In genomic region chr15:41970456-41970855, GRCh38 we compare ENCODE assay signal across 8 cellular contexts. TPM values are rescaled to one million over a fixed set of nuclear protein-coding genes. Genes with fewer than 3 reads are reported as not detected.
DNase-seq lines count a peak whose midpoint lies in the region; ATAC-seq, FAIRE-seq and TF ChIP-seq lines count a peak whose summit lies in the region.

No MANE protein-coding gene starts in this region.

- BruUV-seq in GM12878 (replicated peaks; lab: Mats Ljungman, UMichigan), result TSS peak; percentile 54

- TF ChIP-seq CTCF in heart left ventricle (IDR thresholded peaks at IDR 0.05) (no peak), GM12878 (IDR thresholded peaks at IDR 0.05 in 2 of 3, conservative IDR thresholded peaks at IDR 0.05 in 1 of 3; ENCODE audit: control insufficient read depth in 2 of 3, extremely low read depth in 1 of 3, insufficient read depth in 1 of 3, low read depth in 3 of 3, low read length in 3 of 3) (no peak)

- intact Hi-C loops in heart left ventricle (cut with DNase I), result loop anchor here in 8 of 10 donors (5.0 to 10.0 kb wide), 8 partner anchors 38 to 198 kb away; partner anchors contain the start of genes JMJD7 (in 3 of the 8) and MAPKBP1 (in 3 of the 8)
- intact Hi-C loops in left ventricle myocardium superior (cut with micrococcal nuclease), result no loop called here
- intact Hi-C loops in GM12878 (cut with micrococcal nuclease; ENCODE audit: unreplicated experiment), result loop anchor here (2.0 to 5.0 kb wide), 4 partner anchors 36 to 638 kb away; partner anchors contain the start of genes JMJD7, MAPKBP1, NUSAP1 and OIP5

- H3K9me3 ChIP-seq in heart left ventricle (no peaks in the 10 kb centered on the region), GM12878 (replicated peaks; ENCODE audit: control insufficient read depth, insufficient read depth, low read length) (no peaks in the 10 kb centered on the region), mesodermal cell (ENCODE audit: control insufficient read depth, low read length) (no peaks in the 10 kb centered on the region)

- no peak for ATAC-seq in heart left ventricle
- no peak for ATAC-seq in left ventricle myocardium superior
- no peak for ATAC-seq in GM12878
- ATAC-seq in HG02852 (IDR thresholded peaks at IDR 0.05; ENCODE audit: unreplicated experiment), result no peak

- no peaks in the 10 kb centered on the region for H4K20me1 ChIP-seq in GM12878 (ENCODE audit: control insufficient read depth, insufficient read depth)

- POLR2A ChIA-PET in GM12878 (lab: Charles Lee), result interaction anchor here (0.6 to 7.2 kb wide), 9 partner anchors 15 to 310 kb away, joined by 3 to 67 read pairs (median 4); partner anchors contain the start of gene MGA

- no peak for FAIRE-seq in GM12878 (lab: Jason Lieb, UNC)

- peak overlapping the region; percentile 98 for H3K9ac ChIP-seq in GM12878 (ENCODE audit: control insufficient read depth, insufficient read depth, low read length)

- peak overlapping the region; percentile 91 for H3K4me2 ChIP-seq in GM12878 (ENCODE audit: control insufficient read depth, insufficient read depth)

- peaks cover 21 to 65% (median 56%) of the 10 kb centered on the region in 12 donors for H3K4me1 ChIP-seq in heart left ventricle
- peaks cover 40% of the 10 kb centered on the region for H3K4me1 ChIP-seq in GM12878 (ENCODE audit: control insufficient read depth, insufficient read depth, low read length)
- peaks cover 44% of the 10 kb centered on the region for H3K4me1 ChIP-seq in mesodermal cell (ENCODE audit: control insufficient read depth, insufficient read depth, low read length, poor library complexity, severe bottlenecking)

- in situ Hi-C loops in GM12878 (cut with MboI), result no loop called here
- in situ Hi-C loops in ACHN (cut with HindIII; ENCODE audit: low pct_ligation_motif_present, low pct_unique_long_range_greater_than_20kb, low sequenced_read_pairs), result no loop called here

- DNase-seq in heart left ventricle, result no peak
- no peak for DNase-seq in left ventricle myocardium superior
- DNase-seq in GM12878 (ENCODE audit: low read depth, low spot score), result no peak
- peak; percentile 12 for DNase-seq in ureter (ENCODE audit: low spot score)
- DNase-seq in hippocampal formation (lab: John Stamatoyannopoulos, UW), result no peak
- DNase-seq in ACHN, result no peak

- peaks cover 70% of the 10 kb centered on the region for H3K79me2 ChIP-seq in GM12878 (ENCODE audit: control insufficient read depth, insufficient read depth, low read length)

- CTCF ChIA-PET in GM12878 (lab: Yijun Ruan, JAX), result interaction anchor here (0.8 to 3.9 kb wide), 9 partner anchors 9 to 196 kb away, joined by 3 to 27 read pairs (median 4); partner anchors contain the start of gene MAPKBP1

- no peak for TF ChIP-seq RAD21 in GM12878 (IDR thresholded peaks at IDR 0.05; ENCODE audit: insufficient read depth, low read depth, low read length)

- TF ChIP-seq POLR2A in heart left ventricle (IDR thresholded peaks at IDR 0.05) (no peak), GM12878 (IDR thresholded peaks at IDR 0.05; ENCODE audit: low read depth, low read length) (no peak)

- H3K27me3 ChIP-seq in heart left ventricle, result no peaks in the 10 kb centered on the region
- no peaks in the 10 kb centered on the region for H3K27me3 ChIP-seq in GM12878 (replicated peaks in 1 of 2; ENCODE audit: control insufficient read depth in 2 of 2, insufficient read depth in 2 of 2, low read length in 1 of 2)

- H2AFZ ChIP-seq in GM12878 (ENCODE audit: control insufficient read depth, low read depth, low read length), result no peak overlapping the region

- TF ChIP-seq EP300 in GM12878 (IDR thresholded peaks at IDR 0.05; ENCODE audit: borderline replicate concordance in 1 of 2, control insufficient read depth in 1 of 2, low read depth in 2 of 2, low read length in 2 of 2), result no peak

- SMC1A ChIA-PET in GM12878 (lab: Charles Lee; ENCODE audit: uncharacterized antibody, unreplicated experiment), result interaction anchor here (0.8 to 9.7 kb wide), 10 partner anchors 9 to 197 kb away, joined by 3 to 179 read pairs (median 5); partner anchors contain the start of gene MAPKBP1

- H3K27ac ChIP-seq in heart left ventricle (peak overlapping the region; percentile 2 to 97 (median 94)), GM12878 (ENCODE audit: control insufficient read depth, insufficient read depth) (peak overlapping the region; percentile 100), mesodermal cell (ENCODE audit: low read depth, low read length, severe bottlenecking) (no peak overlapping the region)

- 47 to 68% (median 56%) methylated on average over 1 of the region's 1 CpG for WGBS in heart left ventricle, 4 donors
- WGBS in GM12878 (ENCODE audit: insufficient coverage, insufficient replicate concordance, low lambda C conversion rate, missing lambda C conversion rate), result 88% methylated on average over 1 of the region's 1 CpG
- WGBS in mesodermal cell (ENCODE audit: insufficient coverage in 2 of 2), 2 experiments, result 100% methylated on average over 1 of the region's 1 CpG; no CpG with 5 or more reads in 1 of the 2 experiments

- RAD21 ChIA-PET in GM12878 (lab: Charles Lee; ENCODE audit: unreplicated experiment), result interaction anchor here (0.8 to 9.0 kb wide), 9 partner anchors 13 to 303 kb away, joined by 3 to 97 read pairs (median 4); partner anchors contain the start of genes GANC, MAPKBP1 and TMEM87A

- H3K4me3 ChIP-seq in heart left ventricle (peak overlapping the region in 9 of 12 donors; percentile 68 to 99 (median 89)), GM12878 (peak overlapping the region; percentile 93), mesodermal cell (ENCODE audit: extremely low read depth, insufficient read depth, low read length, poor library complexity, severe bottlenecking) (peak overlapping the region; percentile 87)

- H3K36me3 ChIP-seq in heart left ventricle, result no peaks in the 10 kb centered on the region
- H3K36me3 ChIP-seq in GM12878 (ENCODE audit: control insufficient read depth in 2 of 2, insufficient read depth in 2 of 2, low read length in 1 of 2), result peaks cover 0 to 6% of the 10 kb centered on the region in 2 experiments; a peak in 2 of 4 replicates
- no peaks in the 10 kb centered on the region for H3K36me3 ChIP-seq in mesodermal cell (ENCODE audit: control insufficient read depth, insufficient read depth, low read length)

TF ChIP-seq in GM12878, 131 proteins besides CTCF, POLR2A, EP300 and RAD21 (continues in another document):
- TF ChIP-seq GABPA (IDR thresholded peaks at IDR 0.05; ENCODE audit: low read depth) (no peak), FOS (IDR thresholded peaks at IDR 0.05; ENCODE audit: borderline replicate concordance, extremely low read depth, insufficient read length) (no peak)

RNA-seq across cellular contexts. Expression of gene EHD4, which starts 1.9 kb away (rescaled TPM):
- total RNA-seq in heart left ventricle (10 to 100 TPM; 28.2 to 70.8 (median 43.9) TPM), left ventricle myocardium superior (53.5 TPM), GM12878 (2014; rRNA removed) (48.2 and 49.6 TPM in 2 replicates), GM12878 (2014; rRNA removed; fragmentation: Illumina TruSeq; extraction: Trizol) (24.3 and 26.0 TPM in 2 replicates), GM12878 (2021) (52.1 and 53.2 TPM in 2 replicates), ureter (64.1 TPM)
- polyA plus RNA-seq in heart left ventricle (10 to 100 TPM; 25.6 to 46.5 TPM), GM12878 (2011; rRNA removed) (25.6 and 42.2 TPM in 2 replicates), GM12878 (2014; fragmentation: Illumina TruSeq; extraction: Trizol) (18.9 and 29.3 TPM in 2 replicates), GM12878 (2014; fragmentation: Nextera tagmentation; extraction: Ambion mirVana) (1 to 10 TPM; 4.2 to 8.6 TPM), GM12878 (2014; rRNA removed) (47.3 and 50.1 TPM in 2 replicates), GM12878 (2016; fragmentation: Nextera tagmentation; extraction: Ambion mirVana) (10 to 100 TPM; 60.7 to 62.9 TPM)
- 41.9 and 43.4 TPM in 2 replicates for total RNA-seq in GM12878 (2013; cell fraction: nucleolus; rRNA removed)
- 15.6 TPM for polyA plus RNA-seq in GM12878 (2011; ENCODE audit: low read depth)
- 45.7 and 57.3 TPM in 2 replicates for polyA plus RNA-seq in GM12878 (2011; cell fraction: cytosol; rRNA removed)
- 28.0 and 35.6 TPM in 2 replicates for polyA plus RNA-seq in GM12878 (2011; cell fraction: nucleus; rRNA removed)
- polyA plus RNA-seq in GM12878 (2012), result 26.7 and 28.7 TPM in 2 replicates
- polyA minus RNA-seq in GM12878 (2011; rRNA and poly(A)+ RNA removed), result 50.8 and 76.6 TPM in 2 replicates
- polyA minus RNA-seq in GM12878 (2011; cell fraction: cytosol; rRNA and poly(A)+ RNA removed), result 28.7 and 30.8 TPM in 2 replicates
- polyA minus RNA-seq in GM12878 (2011; cell fraction: nucleus; rRNA and poly(A)+ RNA removed), result 36.1 and 67.5 TPM in 2 replicates
- polyA plus RNA-seq in mesodermal cell (2013, experiment 1 of 2), result 23.0 TPM
- 19.8 TPM for polyA plus RNA-seq in mesodermal cell (2013, experiment 2 of 2)

RNA-seq across cellular contexts. Expression of gene PLA2G4E, which starts 50.4 kb away (rescaled TPM):
- 1 to 10 TPM in 1 of 9 donors, under 1 TPM in 3, not detected in 5; 0.05 to 1.1 (median 0.05) TPM for total RNA-seq in heart left ventricle
- polyA plus RNA-seq in heart left ventricle, result under 1 TPM in 1 of 2 donors, not detected in 1; 0.01 TPM
- total RNA-seq in left ventricle myocardium superior, result not detected
- total RNA-seq in GM12878 (2013; cell fraction: nucleolus; rRNA removed), result 0.07 and 0.46 TPM in 2 replicates
- total RNA-seq in GM12878 (2014; rRNA removed), result 0.06 TPM in 1 of 2 replicates, not detected in the other
- 0.05 TPM in 1 of 2 replicates, not detected in the other for total RNA-seq in GM12878 (2014; rRNA removed; fragmentation: Illumina TruSeq; extraction: Trizol)
- total RNA-seq in GM12878 (2021), result 0.05 and 0.11 TPM in 2 replicates
- polyA plus RNA-seq in GM12878 (2011; ENCODE audit: low read depth), result not detected
- 0.07 TPM in 2 replicates for polyA plus RNA-seq in GM12878 (2011; rRNA removed)
- polyA plus RNA-seq in GM12878 (2011; cell fraction: cytosol; rRNA removed), result 0.07 and 0.10 TPM in 2 replicates
- polyA plus RNA-seq in GM12878 (2011; cell fraction: nucleus; rRNA removed), result 0.21 and 0.28 TPM in 2 replicates
- 0.06 TPM in 1 of 2 replicates, not detected in the other for polyA plus RNA-seq in GM12878 (2012)
- 0.06 TPM in 1 of 2 replicates, not detected in the other for polyA plus RNA-seq in GM12878 (2014; fragmentation: Illumina TruSeq; extraction: Trizol)
- not detected for polyA plus RNA-seq in GM12878 (2014; fragmentation: Nextera tagmentation; extraction: Ambion mirVana)
- polyA plus RNA-seq in GM12878 (2014; rRNA removed), result 0.15 and 0.32 TPM in 2 replicates
- polyA plus RNA-seq in GM12878 (2016; fragmentation: Nextera tagmentation; extraction: Ambion mirVana), result not detected
- polyA minus RNA-seq in GM12878 (2011; rRNA and poly(A)+ RNA removed), result 0.10 and 0.37 TPM in 2 replicates
- polyA minus RNA-seq in GM12878 (2011; cell fraction: cytosol; rRNA and poly(A)+ RNA removed), result not detected in 2 replicates
- not detected in 2 replicates for polyA minus RNA-seq in GM12878 (2011; cell fraction: nucleus; rRNA and poly(A)+ RNA removed)
- polyA plus RNA-seq in mesodermal cell (2013, experiment 1 of 2), result not detected
- polyA plus RNA-seq in mesodermal cell (2013, experiment 2 of 2), result not detected
- 0.34 TPM for total RNA-seq in ureter
